In genomic region chr19:17795495-17795856, GRCh38 we compare ENCODE assay signal across 9 cellular contexts. TPM values are rescaled to one million over a fixed set of nuclear protein-coding genes. Genes with fewer than 3 reads are reported as not detected.
DNase-seq lines count a peak whose midpoint lies in the region; ATAC-seq lines count a peak whose summit lies in the region.
"Had no signal": no experiment of that assay in that cellular context is flagged by ENCODE, and none has a peak within 500 bp of the region (broad histone marks: within the 10 kb centered on the region; RNA-seq: fewer than 3 reads in every experiment).

No MANE protein-coding gene starts in this region.

- no peak overlapping the region for H3K27ac ChIP-seq in ACC112 (ENCODE audit: low read depth, low read length)
- no peak overlapping the region for H3K27ac ChIP-seq in HUES64 (ENCODE audit: low read depth, low read length)
- peak overlapping the region; percentile 97 for H3K27ac ChIP-seq in duodenal mucosa (ENCODE audit: low read depth, low read length)
- peak overlapping the region; percentile 99 to 100 for H3K27ac ChIP-seq in mucosa of rectum (ENCODE audit: low read depth in 2 of 2, low read length in 2 of 2)

- H3K36me3 ChIP-seq in ACC112 (ENCODE audit: insufficient read depth, low read length), result no peaks in the 10 kb centered on the region
- H3K36me3 ChIP-seq in HUES64 (ENCODE audit: insufficient read depth, low read length), result no peaks in the 10 kb centered on the region
- H3K36me3 ChIP-seq in duodenal mucosa (ENCODE audit: control insufficient read depth in 1 of 2, insufficient read depth in 2 of 2, low read length in 2 of 2), result no peaks in the 10 kb centered on the region
- peaks cover 0 to 2% of the 10 kb centered on the region in 2 donors for H3K36me3 ChIP-seq in mucosa of rectum (ENCODE audit: control insufficient read depth in 2 of 2, insufficient read depth in 2 of 2, low read length in 2 of 2)

- ATAC-seq in GM18498 (IDR thresholded peaks at IDR 0.05; ENCODE audit: unreplicated experiment), result no peak

- H3K4me1 ChIP-seq in ACC112 (ENCODE audit: control insufficient read depth, insufficient read depth, low read length, unreplicated experiment) (peaks cover 12% of the 10 kb centered on the region), HUES64 (ENCODE audit: insufficient read depth, low read length) (no peaks in the 10 kb centered on the region), duodenal mucosa (ENCODE audit: control insufficient read depth in 1 of 2, insufficient read depth in 2 of 2, low read length in 2 of 2) (peaks cover 27 to 44% of the 10 kb centered on the region in 2 donors), mucosa of rectum (ENCODE audit: control insufficient read depth in 2 of 2, insufficient read depth in 2 of 2, low read length in 2 of 2) (peaks cover 35 to 49% of the 10 kb centered on the region in 2 donors)

- H3K27me3 ChIP-seq in ACC112 (ENCODE audit: insufficient read depth, low read length), result peaks cover 10% of the 10 kb centered on the region; the same call in 1 of the 2 replicates
- H3K27me3 ChIP-seq in HUES64 (ENCODE audit: insufficient read depth, low read length), result peaks cover 23% of the 10 kb centered on the region
- H3K27me3 ChIP-seq in duodenal mucosa (ENCODE audit: control insufficient read depth in 1 of 2, insufficient read depth in 2 of 2, low read length in 2 of 2), result peaks cover 0 to 7% of the 10 kb centered on the region in 2 donors
- H3K27me3 ChIP-seq in mucosa of rectum (ENCODE audit: control insufficient read depth in 2 of 2, insufficient read depth in 2 of 2, low read length in 2 of 2), result peaks cover 5 to 6% of the 10 kb centered on the region in 2 donors

- peak overlapping the region; percentile 64; the same call in 1 of the 2 replicates for H3K4me3 ChIP-seq in ACC112 (ENCODE audit: low read depth, low read length)
- peak overlapping the region; percentile 65 for H3K4me3 ChIP-seq in HUES64 (ENCODE audit: low read length)
- H3K4me3 ChIP-seq in duodenal mucosa (ENCODE audit: low read depth in 1 of 2, low read length in 2 of 2), result peak overlapping the region; percentile 74 to 80
- H3K4me3 ChIP-seq in mucosa of rectum (ENCODE audit: low read length in 2 of 2), result peak overlapping the region; percentile 87 to 91

- H3K9ac ChIP-seq in HUES64 (ENCODE audit: low read depth, low read length) (peak overlapping the region; percentile 54), duodenal mucosa (ENCODE audit: low read depth in 1 of 2, low read length in 2 of 2) (peak overlapping the region; percentile 85 to 92), mucosa of rectum (ENCODE audit: low read depth in 1 of 2, low read length in 2 of 2) (peak overlapping the region; percentile 91 to 94)

- 46% methylated on average over 14 of the region's 14 CpGs for WGBS in HUES64

- H3K79me2 ChIP-seq in ACC112 (ENCODE audit: control insufficient read depth, insufficient read depth, low read length, unreplicated experiment), result no peaks in the 10 kb centered on the region

- H2AFZ ChIP-seq in ACC112 (ENCODE audit: low read length, unreplicated experiment), result no peak overlapping the region

- DNase-seq in GF-D8 (lab: John Stamatoyannopoulos, UW) (no peak), hepatic stellate cell (ENCODE audit: low spot score) (no peak), NCI-H146 treated with DMSO at 0.1 percent for 48 hours (lab: John Stamatoyannopoulos, UW; ENCODE audit: unreplicated experiment) (no peak)
- DNase-seq: AML-193 had no signal

- H3K9me3 ChIP-seq in HUES64 (ENCODE audit: insufficient read depth, low read depth, low read length) (no peaks in the 10 kb centered on the region), duodenal mucosa (ENCODE audit: control insufficient read depth in 1 of 2, low read length in 2 of 2) (no peaks in the 10 kb centered on the region), mucosa of rectum (ENCODE audit: control insufficient read depth in 2 of 2, low read length in 2 of 2) (no peaks in the 10 kb centered on the region)

RNA-seq across cellular contexts. Expression of gene B3GNT3, which starts 0.5 kb away (rescaled TPM):
- 0.30 TPM for polyA plus RNA-seq in HUES64 (2013, experiment 1 of 2)
- 0.70 TPM for polyA plus RNA-seq in HUES64 (2013, experiment 2 of 2)

RNA-seq across cellular contexts. Expression of gene INSL3, which starts 25.8 kb away (rescaled TPM):
- polyA plus RNA-seq in HUES64 (2013, experiment 1 of 2), result not detected
- polyA plus RNA-seq in HUES64 (2013, experiment 2 of 2), result not detected

RNA-seq across cellular contexts. Expression of gene FCHO1, which starts 44.2 kb away (rescaled TPM):
- polyA plus RNA-seq in HUES64 (2013, experiment 1 of 2), result 13.0 TPM
- 14.7 TPM for polyA plus RNA-seq in HUES64 (2013, experiment 2 of 2)

RNA-seq across cellular contexts. Expression of gene JAK3, which starts 52.3 kb away (rescaled TPM):
- 0.95 TPM for polyA plus RNA-seq in HUES64 (2013, experiment 1 of 2)
- polyA plus RNA-seq in HUES64 (2013, experiment 2 of 2), result 2.0 TPM

Comparison
In these comparisons a context has a peak if more than half of its experiments do, and no peak if none do; other contexts are left out.
1. H3K27ac ChIP-seq: peak in duodenal mucosa (single experiment) and mucosa of rectum (2 of 2); none in ACC112 (single experiment) and HUES64 (single experiment).
2. Peak in every context shown above with its lines, with median percentiles within 50 percentile points of each other: H3K4me3 ChIP-seq and H3K9ac ChIP-seq.